8 cellular contexts compared by ENCODE assay signal in genomic region chr3:115518100-115518852, GRCh38.
DNase-seq lines count a peak whose midpoint lies in the region; ATAC-seq and TF ChIP-seq lines count a peak whose summit lies in the region.

No MANE protein-coding gene starts in this region.

- no peak overlapping the region for H3K27ac ChIP-seq in GM23338 (ENCODE audit: low read depth)

- CTCF ChIA-PET in activated CD4-positive, alpha-beta memory T cell treated with anti-CD3 and anti-CD28 coated beads for 36 hours (lab: Charles Lee): no interaction called here

- peaks cover 2% of the 10 kb centered on the region for H3K27me3 Mint-ChIP-seq in GM23338 (ENCODE audit: insufficient read depth, low read depth, poor library complexity)
- H3K27me3 Mint-ChIP-seq in activated CD4-positive, alpha-beta memory T cell treated with anti-CD3 and anti-CD28 coated beads for 36 hours: peaks cover 2% of the 10 kb centered on the region

- intact Hi-C loops in activated CD4-positive, alpha-beta memory T cell treated with anti-CD3 and anti-CD28 coated beads for 36 hours (cut with micrococcal nuclease): loop anchor here (10.0 kb wide), 2 partner anchors 137 to 267 kb away; no protein-coding TSS in a partner anchor

- no peaks in the 10 kb centered on the region; the same call in 2 of the 3 replicates for H3K9me3 Mint-ChIP-seq in GM23338
- no peaks in the 10 kb centered on the region for H3K9me3 Mint-ChIP-seq in activated CD4-positive, alpha-beta memory T cell treated with anti-CD3 and anti-CD28 coated beads for 36 hours

- TF ChIP-seq CTCF in GM23338 (conservative IDR thresholded peaks at IDR 0.05; ENCODE audit: low read depth in 2 of 2): no peak

- H3K27ac Mint-ChIP-seq in GM23338: 0 out of 2 replicates have a peak overlapping the region, but pooled peaks have one; percentile 4
- H3K27ac Mint-ChIP-seq in activated CD4-positive, alpha-beta memory T cell treated with anti-CD3 and anti-CD28 coated beads for 36 hours: no peak overlapping the region

- no peaks in the 10 kb centered on the region for H3K27me3 ChIP-seq in GM23338 (ENCODE audit: insufficient read depth)

- H3K36me3 ChIP-seq in GM23338 (ENCODE audit: insufficient read depth): no peaks in the 10 kb centered on the region

- no peaks in the 10 kb centered on the region for H4K20me1 ChIP-seq in GM23338 (replicated peaks; ENCODE audit: insufficient read depth)

- H3K4me1 ChIP-seq in GM23338 (ENCODE audit: insufficient read depth): peaks cover 26% of the 10 kb centered on the region

- no peak overlapping the region for H3K4me3 ChIP-seq in GM23338

- POLR2A ChIA-PET in activated CD4-positive, alpha-beta memory T cell treated with anti-CD3 and anti-CD28 coated beads for 36 hours (lab: Charles Lee): no interaction called here

- H3K4me2 ChIP-seq in GM23338: no peak overlapping the region

- peaks cover 32% of the 10 kb centered on the region for H3K4me1 Mint-ChIP-seq in GM23338
- H3K4me1 Mint-ChIP-seq in activated CD4-positive, alpha-beta memory T cell treated with anti-CD3 and anti-CD28 coated beads for 36 hours (ENCODE audit: low read depth): peaks cover 7% of the 10 kb centered on the region

- H3F3A ChIP-seq in GM23338 (replicated peaks; ENCODE audit: low read depth): no peaks in the 10 kb centered on the region

- no peak overlapping the region for H3K4me3 Mint-ChIP-seq in GM23338
- H3K4me3 Mint-ChIP-seq in activated CD4-positive, alpha-beta memory T cell treated with anti-CD3 and anti-CD28 coated beads for 36 hours: no peak overlapping the region

- H3K36me3 Mint-ChIP-seq in GM23338 (ENCODE audit: low read depth): no peaks in the 10 kb centered on the region
- no peaks in the 10 kb centered on the region for H3K36me3 Mint-ChIP-seq in activated CD4-positive, alpha-beta memory T cell treated with anti-CD3 and anti-CD28 coated beads for 36 hours

- peak; percentile 67 for ATAC-seq in GM23338
- ATAC-seq in GM18907 (IDR thresholded peaks at IDR 0.05; ENCODE audit: unreplicated experiment): no peak

- H3K79me2 ChIP-seq in GM23338 (replicated peaks; ENCODE audit: insufficient read depth): no peaks in the 10 kb centered on the region

- peak; percentile 59 for DNase-seq in GM23338 (ENCODE audit: low spot score)
- DNase-seq in RKO (ENCODE audit: low spot score): peak; percentile 93
- peak; percentile 89 for DNase-seq in glomerular visceral epithelial cell (ENCODE audit: extremely low spot score)
- peak; percentile 74 for DNase-seq in retina
- DNase-seq in NCI-H526 treated with DMSO at 0.1 percent for 48 hours (lab: John Stamatoyannopoulos, UW): no peak
- DNase-seq in DMS114 treated with DMSO at 0.1 percent for 48 hours (lab: John Stamatoyannopoulos, UW; ENCODE audit: unreplicated experiment): no peak
- no peak for DNase-seq in activated CD4-positive, alpha-beta memory T cell treated with anti-CD3 and anti-CD28 coated beads for 36 hours

- no peak overlapping the region for H2AFZ ChIP-seq in GM23338

- H3K9me2 ChIP-seq in GM23338 (ENCODE audit: insufficient read depth): peaks cover 5% of the 10 kb centered on the region; the same call in 1 of the 2 replicates

TF ChIP-seq in GM23338, 12 proteins besides CTCF, POLR2A, EP300 and RAD21 (continues in another document):
- TF ChIP-seq EZH2phosphoT487 (IDR thresholded peaks at IDR 0.05; ENCODE audit: unreplicated experiment) (no peak), POLR2AphosphoS5 (IDR thresholded peaks at IDR 0.05; ENCODE audit: low read depth) (no peak), ZNF114 (CRISPR knock-in tag; IDR thresholded peaks at IDR 0.05) (no peak), ZNF462 (CRISPR knock-in tag; IDR thresholded peaks at IDR 0.05) (no peak), CREB1 (CRISPR knock-in tag; IDR thresholded peaks at IDR 0.05; ENCODE audit: low read depth) (no peak), EZH2 (IDR thresholded peaks at IDR 0.05; ENCODE audit: low read depth, unreplicated experiment) (no peak), REST (IDR thresholded peaks at IDR 0.05; ENCODE audit: unreplicated experiment) (no peak)

Comparison
In these comparisons a context has a peak if more than half of its experiments do, and no peak if none do; other contexts are left out.
1. DNase-seq: peak in GM23338 (single experiment), RKO (single experiment), glomerular visceral epithelial cell (single experiment) and retina (single experiment); none in NCI-H526 treated with DMSO at 0.1 percent for 48 hours (single experiment), DMS114 treated with DMSO at 0.1 percent for 48 hours (single experiment) and activated CD4-positive, alpha-beta memory T cell treated with anti-CD3 and anti-CD28 coated beads for 36 hours (single experiment).